In genomic region chr6:3377536-3378397, GRCh38 we compare ENCODE assay signal across 1 cellular context.
A peak's percentile ranks its signal among the peaks of the same experiment; 100 is the strongest.
TF ChIP-seq lines count a peak whose summit lies in the region.

No MANE protein-coding gene starts in this region.

TF ChIP-seq in HepG2, 621 proteins besides CTCF, POLR2A, EP300 and RAD21 (continued from another document and continues in another):
- TF ChIP-seq ZUFSP (CRISPR knock-in tag; IDR thresholded peaks at IDR 0.05; ENCODE audit: borderline replicate concordance) = no peak
- 0 out of 2 replicates have a peak, but pooled peaks have one; percentile 20 for TF ChIP-seq CEBPG (CRISPR knock-in tag; IDR thresholded peaks at IDR 0.05)
- TF ChIP-seq HOXA7 (CRISPR knock-in tag; IDR thresholded peaks at IDR 0.05) = no peak
- 0 out of 2 replicates have a peak, but pooled peaks have one; percentile 28 for TF ChIP-seq ZNF251 (CRISPR knock-in tag; IDR thresholded peaks at IDR 0.05)
- peak; percentile 59; the same call in 1 of the 2 replicates for TF ChIP-seq ZMYM3 (CRISPR knock-in tag; IDR thresholded peaks at IDR 0.05)
- no peak for TF ChIP-seq ZNF136 (CRISPR knock-in tag; IDR thresholded peaks at IDR 0.05; ENCODE audit: low read depth)
- TF ChIP-seq ZNF264 (CRISPR knock-in tag; IDR thresholded peaks at IDR 0.05) = no peak
- no peak for TF ChIP-seq SMARCE1 (IDR thresholded peaks at IDR 0.05; ENCODE audit: borderline replicate concordance)
- TF ChIP-seq ZSCAN12 (CRISPR knock-in tag; IDR thresholded peaks at IDR 0.05) = no peak
- TF ChIP-seq TEAD3 (CRISPR knock-in tag; optimal IDR thresholded peaks at IDR 0.05; ENCODE audit: borderline replicate concordance) = no peak
- no peak for TF ChIP-seq HOXA5 (CRISPR knock-in tag; IDR thresholded peaks at IDR 0.05)
- TF ChIP-seq HIVEP1 (CRISPR knock-in tag; IDR thresholded peaks at IDR 0.05) = peak; percentile 52; the same call in 1 of the 2 replicates
- TF ChIP-seq ZNF512 (CRISPR knock-in tag; IDR thresholded peaks at IDR 0.05) = no peak
- no peak for TF ChIP-seq ZNF121 (CRISPR knock-in tag; IDR thresholded peaks at IDR 0.05)
- no peak for TF ChIP-seq ZNF766 (CRISPR knock-in tag; IDR thresholded peaks at IDR 0.05; ENCODE audit: borderline replicate concordance)
- no peak for TF ChIP-seq KAT2B (IDR thresholded peaks at IDR 0.05; ENCODE audit: borderline replicate concordance, low read depth, low read length)
- peak; percentile 84 for TF ChIP-seq ZBTB34 (CRISPR knock-in tag; IDR thresholded peaks at IDR 0.05)
- no peak for TF ChIP-seq ZNF503 (CRISPR knock-in tag; IDR thresholded peaks at IDR 0.05)
- no peak for TF ChIP-seq BRCA1 (CRISPR knock-in tag; IDR thresholded peaks at IDR 0.05)
- TF ChIP-seq ZNF430 (CRISPR knock-in tag; IDR thresholded peaks at IDR 0.05) = peak; percentile 68; the same call in 1 of the 2 replicates
- TF ChIP-seq KDM5B (CRISPR knock-in tag; IDR thresholded peaks at IDR 0.05; ENCODE audit: borderline replicate concordance) = peak; percentile 80
- no peak for TF ChIP-seq JUNB (CRISPR knock-in tag; IDR thresholded peaks at IDR 0.05; ENCODE audit: borderline replicate concordance)
- TF ChIP-seq TRAFD1 (CRISPR knock-in tag; IDR thresholded peaks at IDR 0.05; ENCODE audit: borderline replicate concordance) = no peak
- TF ChIP-seq PAF1 (CRISPR knock-in tag; IDR thresholded peaks at IDR 0.05) = no peak
- TF ChIP-seq FOXA1 (IDR thresholded peaks at IDR 0.05) = no peak
- TF ChIP-seq FOXA1 (CRISPR knock-in tag; IDR thresholded peaks at IDR 0.05) = peak; percentile 74
- peak; percentile 76; the same call in 1 of the 2 replicates for TF ChIP-seq ERF (CRISPR knock-in tag; IDR thresholded peaks at IDR 0.05)
- TF ChIP-seq TOPORS (CRISPR knock-in tag; IDR thresholded peaks at IDR 0.05) = no peak
- no peak for TF ChIP-seq SKI (IDR thresholded peaks at IDR 0.05; ENCODE audit: partially characterized antibody)
- no peak for TF ChIP-seq SALL2 (CRISPR knock-in tag; IDR thresholded peaks at IDR 0.05)
- TF ChIP-seq ZSCAN5A (CRISPR knock-in tag; IDR thresholded peaks at IDR 0.05; ENCODE audit: borderline replicate concordance) = no peak
- no peak; the same call in 1 of the 2 replicates for TF ChIP-seq SMAD1 (CRISPR knock-in tag; IDR thresholded peaks at IDR 0.05; ENCODE audit: borderline replicate concordance, low read depth)
- no peak for TF ChIP-seq ZFP36L1 (CRISPR knock-in tag; IDR thresholded peaks at IDR 0.05)
- no peak for TF ChIP-seq HNRNPLL (IDR thresholded peaks at IDR 0.05; ENCODE audit: low read depth, low read length, poor library complexity, severe bottlenecking)
- no peak for TF ChIP-seq ZNF30 (CRISPR knock-in tag; IDR thresholded peaks at IDR 0.05)
- no peak for TF ChIP-seq ZNF816 (CRISPR knock-in tag; IDR thresholded peaks at IDR 0.05; ENCODE audit: borderline replicate concordance)
- no peak for TF ChIP-seq ZNF296 (CRISPR knock-in tag; conservative IDR thresholded peaks at IDR 0.05)
- 0 out of 2 replicates have a peak, but pooled peaks have one; percentile 32 for TF ChIP-seq NFYC (CRISPR knock-in tag; IDR thresholded peaks at IDR 0.05)
- peak; percentile 40; the same call in 1 of the 2 replicates for TF ChIP-seq KAT7 (CRISPR knock-in tag; IDR thresholded peaks at IDR 0.05; ENCODE audit: borderline replicate concordance)
- peak; percentile 80; the same call in 1 of the 2 replicates for TF ChIP-seq TARDBP (CRISPR knock-in tag; IDR thresholded peaks at IDR 0.05)
- TF ChIP-seq ATF2 (CRISPR knock-in tag; IDR thresholded peaks at IDR 0.05) = peak; percentile 67
- TF ChIP-seq RFXANK (CRISPR knock-in tag; IDR thresholded peaks at IDR 0.05) = no peak
- no peak for TF ChIP-seq ZNF232 (CRISPR knock-in tag; IDR thresholded peaks at IDR 0.05; ENCODE audit: borderline replicate concordance)
- TF ChIP-seq ZBTB2 (CRISPR knock-in tag; IDR thresholded peaks at IDR 0.05; ENCODE audit: low read depth) = no peak
- no peak for TF ChIP-seq SNRNP70 (IDR thresholded peaks at IDR 0.05; ENCODE audit: low read depth, low read length)
- TF ChIP-seq ZNF333 (CRISPR knock-in tag; IDR thresholded peaks at IDR 0.05; ENCODE audit: borderline replicate concordance) = peak; percentile 73; the same call in 1 of the 2 replicates
- TF ChIP-seq ZZZ3 (CRISPR knock-in tag; IDR thresholded peaks at IDR 0.05; ENCODE audit: borderline replicate concordance) = no peak
- TF ChIP-seq ZBTB25 (CRISPR knock-in tag; IDR thresholded peaks at IDR 0.05) = no peak
- no peak for TF ChIP-seq HOXD1 (CRISPR knock-in tag; IDR thresholded peaks at IDR 0.05)
- no peak for TF ChIP-seq ZNF24 (IDR thresholded peaks at IDR 0.05)
- no peak for TF ChIP-seq RBM39 (IDR thresholded peaks at IDR 0.05; ENCODE audit: low read depth, low read length, poor library complexity, severe bottlenecking)
- no peak for TF ChIP-seq MLLT10 (CRISPR knock-in tag; IDR thresholded peaks at IDR 0.05)
- TF ChIP-seq ZNF225 (CRISPR knock-in tag; IDR thresholded peaks at IDR 0.05) = 0 out of 2 replicates have a peak, but pooled peaks have one; percentile 28
- no peak for TF ChIP-seq ZSCAN20 (CRISPR knock-in tag; IDR thresholded peaks at IDR 0.05; ENCODE audit: borderline replicate concordance)
- TF ChIP-seq SATB2 (CRISPR knock-in tag; IDR thresholded peaks at IDR 0.05) = no peak
- TF ChIP-seq ZNF496 (CRISPR knock-in tag; IDR thresholded peaks at IDR 0.05; ENCODE audit: insufficient replicate concordance) = no peak
- TF ChIP-seq ZNF547 (CRISPR knock-in tag; IDR thresholded peaks at IDR 0.05) = no peak
- TF ChIP-seq NFATC3 (CRISPR knock-in tag; IDR thresholded peaks at IDR 0.05) = no peak
- no peak for TF ChIP-seq ZNF329 (CRISPR knock-in tag; IDR thresholded peaks at IDR 0.05; ENCODE audit: low read depth)
- TF ChIP-seq ZNF740 (CRISPR knock-in tag; IDR thresholded peaks at IDR 0.05) = no peak; the same call in 1 of the 2 replicates
- no peak for TF ChIP-seq HOXA9 (CRISPR knock-in tag; IDR thresholded peaks at IDR 0.05; ENCODE audit: borderline replicate concordance)
- peak; percentile 43 for TF ChIP-seq XRCC5 (optimal IDR thresholded peaks at IDR 0.05; ENCODE audit: low read length)
- peak; percentile 79; the same call in 1 of the 2 replicates for TF ChIP-seq ZNF616 (CRISPR knock-in tag; IDR thresholded peaks at IDR 0.05; ENCODE audit: low read depth)
